Comparison of ENCODE assay signal across 8 cellular contexts in genomic region chr19:13952154-13953020, GRCh38. TPM values are rescaled to one million over a fixed set of nuclear protein-coding genes. Genes with fewer than 3 reads are reported as not detected.
A peak's percentile ranks its signal among the peaks of the same experiment; 100 is the strongest.
DNase-seq lines count a peak whose midpoint lies in the region; ATAC-seq and TF ChIP-seq lines count a peak whose summit lies in the region.

DCAF15 (plus strand) TSS chr19:13952509; CDS start chr19:13952513, 4 bp downstream.

- H3K27me3 ChIP-seq in CD8-positive, alpha-beta memory T cell (ENCODE audit: insufficient read depth, low read length, poor library complexity, severe bottlenecking): no peaks in the 10 kb centered on the region
- no peaks in the 10 kb centered on the region for H3K27me3 ChIP-seq in lower lobe of right lung (ENCODE audit: low read depth)

- H3K9me3 Mint-ChIP-seq in CD8-positive, alpha-beta memory T cell: no peaks in the 10 kb centered on the region

- peaks cover 22% of the 10 kb centered on the region for H3K36me3 ChIP-seq in CD8-positive, alpha-beta memory T cell (ENCODE audit: insufficient read depth, low read length)
- H3K36me3 ChIP-seq in lower lobe of right lung: peaks cover 31% of the 10 kb centered on the region

- POLR2A ChIA-PET in CD8-positive, alpha-beta memory T cell (lab: Charles Lee): interaction anchor here (0.6 to 1.5 kb wide), 6 partner anchors 35 to 79 kb away, joined by 3 to 7 read pairs (median 4); partner anchors contain the start of genes IL27RA and RFX1

- H3K27me3 Mint-ChIP-seq in CD8-positive, alpha-beta memory T cell: no peaks in the 10 kb centered on the region

- peaks cover 0 to 34% (median 0%) of the 10 kb centered on the region in 3 donors for H3K36me3 Mint-ChIP-seq in CD8-positive, alpha-beta memory T cell

- CTCF ChIA-PET in CD8-positive, alpha-beta memory T cell (lab: Charles Lee): interaction anchor here (1.2 to 1.6 kb wide), 6 partner anchors 42 to 184 kb away, joined by 3 to 6 read pairs (median 4); partner anchors contain the start of gene ASF1B

- H3K4me1 Mint-ChIP-seq in CD8-positive, alpha-beta memory T cell: peaks cover 18 to 30% (median 22%) of the 10 kb centered on the region in 3 donors

- ATAC-seq in GM19468 (IDR thresholded peaks at IDR 0.05; ENCODE audit: extremely low read depth, unreplicated experiment) (peak; percentile 91), lower lobe of right lung (peak; percentile 99)

- H3K9me3 ChIP-seq in CD8-positive, alpha-beta memory T cell (ENCODE audit: low read length): no peaks in the 10 kb centered on the region
- H3K9me3 ChIP-seq in lower lobe of right lung: no peaks in the 10 kb centered on the region

- DNase-seq in CD8-positive, alpha-beta memory T cell: peak; percentile 98 to 99 (median 99)
- DNase-seq in HS-5 (ENCODE audit: low read depth): peak; percentile 99
- DNase-seq in NK-92 treated with Interleukin-12 subunit alpha and Interleukin-12 subunit beta, amount 100 ng/mL, for 24 hours (lab: John Stamatoyannopoulos, UW): peak; percentile 99
- peak; percentile 98 for DNase-seq in activated CD8-positive, alpha-beta memory T cell treated with anti-CD3 and anti-CD28 coated beads for 24 hours
- DNase-seq in effector CD4-positive, alpha-beta T cell: peak; percentile 99
- DNase-seq in lower lobe of right lung: peak; percentile 99
- DNase-seq in stimulated activated CD4-positive, alpha-beta T cell treated with anti-CD3 and anti-CD28 coated beads, TNF-alpha, amount 100 ng/mL, for 24 hours (ENCODE audit: low read depth in 3 of 3): peak; percentile 97 to 99 (median 98)

- peak within 1 kb of the TSS; percentile 84 to 100 (median 92) for H3K4me3 Mint-ChIP-seq in CD8-positive, alpha-beta memory T cell

- peak within 1 kb of the TSS; percentile 84 for H3K4me3 ChIP-seq in CD8-positive, alpha-beta memory T cell (ENCODE audit: low read length)
- peak within 1 kb of the TSS; percentile 84 for H3K4me3 ChIP-seq in lower lobe of right lung

- H3K4me1 ChIP-seq in CD8-positive, alpha-beta memory T cell (ENCODE audit: insufficient read depth, low read length): peaks cover 16% of the 10 kb centered on the region
- peaks cover 18% of the 10 kb centered on the region for H3K4me1 ChIP-seq in lower lobe of right lung

- peak within 1 kb of the TSS; percentile 92 to 98 (median 94) for H3K27ac Mint-ChIP-seq in CD8-positive, alpha-beta memory T cell

- TF ChIP-seq CTCF in lower lobe of right lung (IDR thresholded peaks at IDR 0.05): no peak

- H3K27ac ChIP-seq in CD8-positive, alpha-beta memory T cell (ENCODE audit: low read depth, low read length): peak within 1 kb of the TSS; percentile 85
- peak within 1 kb of the TSS; percentile 87 for H3K27ac ChIP-seq in lower lobe of right lung

- intact Hi-C loops in lower lobe of right lung (cut with DNase I): no loop called here

RNA-seq across cellular contexts. Expression of gene DCAF15, which starts in this region (rescaled TPM):
- total RNA-seq in CD8-positive, alpha-beta memory T cell: 10 to 100 TPM; 64.6 to 66.5 TPM
- polyA plus RNA-seq in CD8-positive, alpha-beta memory T cell: 8.0 TPM
- 28.4 TPM for total RNA-seq in lower lobe of right lung

Comparison
In these comparisons a context has a peak if more than half of its experiments do, and no peak if none do; other contexts are left out.
1. Peak in every context shown above with its lines: DNase-seq, ATAC-seq, H3K4me3 ChIP-seq and H3K27ac ChIP-seq.